ENCODE assay signal across 28 cellular contexts in the genomic region with DNA sequence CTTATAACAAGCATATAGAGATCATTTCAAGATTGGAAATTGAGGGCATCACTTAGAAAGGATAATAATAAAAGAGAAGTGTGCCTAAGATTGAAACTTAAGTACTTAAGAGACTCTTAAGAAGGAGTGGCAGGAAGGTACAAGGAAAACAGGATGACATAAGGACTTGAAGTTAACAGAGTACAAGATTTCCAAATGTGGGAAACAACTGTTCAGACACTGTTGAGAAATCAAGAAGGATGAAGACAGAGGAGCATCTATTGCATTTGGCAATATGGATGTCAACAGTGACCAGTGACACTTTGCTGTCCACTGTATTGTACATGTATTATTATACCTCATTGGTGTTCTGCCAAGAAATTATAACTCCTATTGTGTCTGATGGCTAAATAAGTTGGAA.
DNase-seq lines count a peak whose midpoint lies in the region; ATAC-seq, FAIRE-seq and TF ChIP-seq lines count a peak whose summit lies in the region.
"Had no signal": no experiment of that assay in that cellular context is flagged by ENCODE, and none has a peak within 500 bp of the region (broad histone marks: within the 10 kb centered on the region; RNA-seq: fewer than 3 reads in every experiment).

No MANE protein-coding gene starts in this region.

- no peaks in the 10 kb centered on the region for H3K79me2 ChIP-seq in keratinocyte (ENCODE audit: control insufficient read depth, insufficient read depth, low read length)

- peaks cover 17% of the 10 kb centered on the region for H3K4me1 ChIP-seq in keratinocyte (ENCODE audit: control insufficient read depth, extremely low read depth, insufficient read depth, low read length)
- peaks cover 7% of the 10 kb centered on the region for H3K4me1 ChIP-seq in HAP-1
- H3K4me1 ChIP-seq: SJSA1 had no signal

- H3K9me1 ChIP-seq in keratinocyte (ENCODE audit: control insufficient read depth, extremely low read depth, insufficient read depth, low read length) = no peaks in the 10 kb centered on the region

- dilution Hi-C loops in keratinocyte (cut with MboI; ENCODE audit: extremely low pct_ligation_motif_present, low sequenced_read_pairs) = no loop called here

- no peak overlapping the region for H2AFZ ChIP-seq in keratinocyte (ENCODE audit: control insufficient read depth, low read length)

- H3K36me3 ChIP-seq in keratinocyte (ENCODE audit: control insufficient read depth in 2 of 2, extremely low read depth in 1 of 2, insufficient read depth in 2 of 2, low read length in 2 of 2) (no peaks in the 10 kb centered on the region), HAP-1 (replicated peaks) (no peaks in the 10 kb centered on the region)
- H3K36me3 ChIP-seq: cardiac muscle cell, pancreas, SJSA1, upper lobe of left lung had no signal

- peak; percentile 4 for DNase-seq in DMS53 (lab: John Stamatoyannopoulos, UW)
- no peak for DNase-seq in DMS53 treated with DMSO at 0.1 percent for 48 hours (lab: John Stamatoyannopoulos, UW; ENCODE audit: unreplicated experiment)
- peak; percentile 10 for DNase-seq in dermis blood vessel endothelial cell
- no peak for DNase-seq in keratinocyte (ENCODE audit: low read depth, low spot score)
- no peak for DNase-seq in activated CD4-positive, CD25-positive, alpha-beta regulatory T cell (lab: John Stamatoyannopoulos, UW)
- no peak for DNase-seq in NCI-H1048 (lab: John Stamatoyannopoulos, UW)
- no peak for DNase-seq in HAP-1 (ENCODE audit: low spot score in 2 of 2)
- DNase-seq: activated B cell treated with CpG ODN at 0.5 μM for 24 hours; activated CD4-positive, alpha-beta T cell treated with anti-CD3 and anti-CD28 coated beads, Interleukin-2, amount 50 U/mL, for 4 hours; activated naive CD4-positive, alpha-beta T cell treated with anti-CD3 and anti-CD28 coated beads for 36 hours; CD4-positive, alpha-beta memory T cell; effector memory CD8-positive, alpha-beta T cell; NCI-H1105 treated with DMSO at 0.1 percent for 48 hours; NCI-H2029 treated with DMSO at 0.1 percent for 48 hours; NCI-H226; nephron progenitor cell; pancreas; retina; upper lobe of left lung had no signal

- H3K9ac ChIP-seq in keratinocyte (ENCODE audit: control insufficient read depth, extremely low read depth, insufficient read depth, low read length) = no peak overlapping the region

- ATAC-seq in HG03039 (IDR thresholded peaks at IDR 0.05; ENCODE audit: unreplicated experiment) = no peak
- ATAC-seq: effector memory CD8-positive, alpha-beta T cell; esophagus mucosa had no signal

- no peak overlapping the region for H3K4me2 ChIP-seq in keratinocyte (ENCODE audit: control insufficient read depth, extremely low read depth, insufficient read depth, low read depth, low read length)
- H3K4me2 ChIP-seq: smooth muscle cell had no signal

- in situ Hi-C loops in HAP-1 (cut with MboI; ENCODE audit: low sequenced_read_pairs) = no loop called here

- TF ChIP-seq CTCF in keratinocyte (optimal IDR thresholded peaks at IDR 0.05 in 1 of 3, IDR thresholded peaks at IDR 0.05 in 1 of 3, conservative IDR thresholded peaks at IDR 0.05 in 1 of 3; ENCODE audit: extremely low read depth in 1 of 3, insufficient read depth in 2 of 3, low read length in 3 of 3) = no peak

- peak; percentile 70 for FAIRE-seq in keratinocyte (lab: Jason Lieb, UNC)
- FAIRE-seq: GM12892, H1, islet of Langerhans, pancreas had no signal

- H4K20me1 ChIP-seq in keratinocyte (ENCODE audit: control insufficient read depth, extremely low read depth, insufficient read depth, low read length) = no peaks in the 10 kb centered on the region

- H3K4me3 ChIP-seq in keratinocyte (ENCODE audit: control insufficient read depth in 2 of 3, extremely low read depth in 1 of 3, insufficient read depth in 2 of 3, low read depth in 1 of 3, low read length in 3 of 3) (no peak overlapping the region), HAP-1 (no peak overlapping the region)
- H3K4me3 ChIP-seq: cardiac muscle cell, coronary artery, pancreas, SJSA1, smooth muscle cell, upper lobe of left lung had no signal

- no peaks in the 10 kb centered on the region for H3K9me3 ChIP-seq in keratinocyte (ENCODE audit: control insufficient read depth, low read depth, low read length)
- no peaks in the 10 kb centered on the region; the same call in 1 of the 2 replicates for H3K9me3 ChIP-seq in HAP-1
- H3K9me3 ChIP-seq: pancreas, SJSA1, upper lobe of left lung had no signal

- no peak overlapping the region for H3K27ac ChIP-seq in keratinocyte (ENCODE audit: control insufficient read depth, insufficient read depth, low read length)
- H3K27ac ChIP-seq: cardiac muscle cell, coronary artery, SJSA1, upper lobe of left lung had no signal

- H3K27me3 ChIP-seq in keratinocyte (ENCODE audit: control insufficient read depth, extremely low read depth, insufficient read depth, low read length) = no peaks in the 10 kb centered on the region
- H3K27me3 ChIP-seq in HAP-1 (ENCODE audit: low read depth) = no peaks in the 10 kb centered on the region
- H3K27me3 ChIP-seq: pancreas, SJSA1, upper lobe of left lung had no signal

Comparison
In these comparisons a context has a peak if more than half of its experiments do, and no peak if none do; other contexts are left out.
1. DNase-seq: peak in DMS53 (single experiment) and dermis blood vessel endothelial cell (single experiment); none in DMS53 treated with DMSO at 0.1 percent for 48 hours (single experiment), keratinocyte (single experiment), activated CD4-positive, CD25-positive, alpha-beta regulatory T cell (0 of 4), NCI-H1048 (single experiment) and HAP-1 (0 of 2).